In genomic region chr10:91930939-91931338, GRCh38 we compare ENCODE assay signal across 21 cellular contexts. TPM values are rescaled to one million over a fixed set of nuclear protein-coding genes. Genes with fewer than 3 reads are reported as not detected.
A peak's percentile ranks its signal among the peaks of the same experiment; 100 is the strongest.
DNase-seq lines count a peak whose midpoint lies in the region; ATAC-seq, FAIRE-seq and TF ChIP-seq lines count a peak whose summit lies in the region.
"Had no signal": no experiment of that assay in that cellular context is flagged by ENCODE, and none has a peak within 500 bp of the region (broad histone marks: within the 10 kb centered on the region; RNA-seq: fewer than 3 reads in every experiment).

No MANE protein-coding gene starts in this region.

- H3K36me3 ChIP-seq in Loucy (ENCODE audit: insufficient read depth, low read length): peaks cover 26% of the 10 kb centered on the region; the same call in 1 of the 2 replicates

- WGBS in A549 (ENCODE audit: missing lambda C conversion rate): 57% methylated on average over 3 of the region's 3 CpGs

- H4K20me1 ChIP-seq in Loucy (ENCODE audit: insufficient read depth, low read length, poor library complexity, severe bottlenecking): peaks cover 78% of the 10 kb centered on the region

- peak overlapping the region; percentile 43 for H3K9ac ChIP-seq in Loucy (ENCODE audit: low read depth, low read length, poor library complexity, severe bottlenecking)

- no peak overlapping the region for H3K4me3 ChIP-seq in A549
- peak overlapping the region; percentile 98 for H3K4me3 ChIP-seq in Loucy (ENCODE audit: low read length, poor library complexity, severe bottlenecking)
- no peak overlapping the region for H3K4me3 ChIP-seq in fibroblast of mammary gland (ENCODE audit: control insufficient read depth, low read depth, low read length)
- H3K4me3 ChIP-seq: GM23338, HAP-1 had no signal

- FAIRE-seq in A549 (lab: Jason Lieb, UNC) (no peak), islet of Langerhans (lab: Jason Lieb, UNC) (peak; percentile 60)

- H3K9me3 ChIP-seq in A549: no peaks in the 10 kb centered on the region
- no peaks in the 10 kb centered on the region for H3K9me3 ChIP-seq in Loucy (ENCODE audit: insufficient read depth, low read depth, low read length)
- H3K9me3 ChIP-seq: HAP-1 had no signal

- no peak for ATAC-seq in A549
- no peak for ATAC-seq in activated CD8-positive, alpha-beta T cell treated with anti-CD3 and anti-CD28 coated beads for 36 hours
- ATAC-seq: GM23338, Panc1 had no signal

- peaks cover 21% of the 10 kb centered on the region; the same call in 2 of the 3 replicates for H3K4me1 ChIP-seq in A549
- H3K4me1 ChIP-seq in Loucy (ENCODE audit: insufficient read depth, low read length, poor library complexity, severe bottlenecking): peaks cover 72% of the 10 kb centered on the region
- H3K4me1 ChIP-seq: HAP-1 had no signal

- H3K27me3 Mint-ChIP-seq in activated CD8-positive, alpha-beta T cell treated with anti-CD3 and anti-CD28 coated beads for 36 hours: no peaks in the 10 kb centered on the region
- H3K27me3 Mint-ChIP-seq: CD4-positive, alpha-beta memory T cell had no signal

- TF ChIP-seq CTCF in A549 (IDR thresholded peaks at IDR 0.05) (no peak), Loucy (conservative IDR thresholded peaks at IDR 0.05; ENCODE audit: low read length) (no peak), fibroblast of mammary gland (conservative IDR thresholded peaks at IDR 0.05; ENCODE audit: control insufficient read depth, insufficient read depth, low read depth, low read length) (no peak)
- no peak for TF ChIP-seq CTCF in activated CD8-positive, alpha-beta T cell treated with anti-CD3 and anti-CD28 coated beads for 36 hours (IDR thresholded peaks at IDR 0.05)

- no peaks in the 10 kb centered on the region for H3F3A ChIP-seq in Loucy (ENCODE audit: low read depth)

- CTCF ChIA-PET in A549 (lab: Yijun Ruan, JAX): no interaction called here
- CTCF ChIA-PET in activated CD8-positive, alpha-beta T cell treated with anti-CD3 and anti-CD28 coated beads for 36 hours (lab: Charles Lee): interaction anchor here (1.1 to 1.4 kb wide), 2 partner anchors 11 to 18 kb away, joined by 3 to 5 read pairs; no protein-coding TSS in a partner anchor

- intact Hi-C loops in activated CD8-positive, alpha-beta T cell treated with anti-CD3 and anti-CD28 coated beads for 36 hours (cut with micrococcal nuclease): no loop called here

- peaks cover 65% of the 10 kb centered on the region for H3K4me1 Mint-ChIP-seq in activated CD8-positive, alpha-beta T cell treated with anti-CD3 and anti-CD28 coated beads for 36 hours (ENCODE audit: low read depth)

- no peaks in the 10 kb centered on the region for H3K9me2 ChIP-seq in Loucy (replicated peaks; ENCODE audit: low read depth, low read length)

- no peak for TF ChIP-seq POLR2A in A549 (IDR thresholded peaks at IDR 0.05; ENCODE audit: low read length)

- no peak for DNase-seq in A549 (ENCODE audit: low read depth in 1 of 2, low spot score in 1 of 2)
- DNase-seq in fibroblast of mammary gland (ENCODE audit: low read depth): peak; percentile 9
- DNase-seq in stimulated activated CD4-positive, alpha-beta T cell treated with anti-CD3 and anti-CD28 coated beads, Interleukin-4, amount 100 ng/mL, for 24 hours: no peak
- DNase-seq in NCI-H1092 (lab: John Stamatoyannopoulos, UW): no peak
- DNase-seq in activated CD8-positive, alpha-beta T cell treated with anti-CD3 and anti-CD28 coated beads for 36 hours: no peak
- DNase-seq: C1 segment of cervical spinal cord; CD4-positive, alpha-beta memory T cell; COR-L47; DMS53; KBM-7; MM.1S; NCI-H1694; NCI-H2081; NCI-H2227 treated with DMSO at 0.1 percent for 48 hours; NCI-H69; SHP77 treated with DMSO at 0.1 percent for 48 hours had no signal

- no peaks in the 10 kb centered on the region for H3K9me3 Mint-ChIP-seq in activated CD8-positive, alpha-beta T cell treated with anti-CD3 and anti-CD28 coated beads for 36 hours
- H3K9me3 Mint-ChIP-seq: CD4-positive, alpha-beta memory T cell; GM23338 had no signal

- H3K4me2 ChIP-seq in A549 (peak overlapping the region; percentile 27; the same call in 1 of the 3 replicates), Loucy (ENCODE audit: low read depth, low read length, poor library complexity, severe bottlenecking) (peak overlapping the region; percentile 99)
- H3K4me2 ChIP-seq: GM23338 had no signal

- no peak overlapping the region for H3K27ac ChIP-seq in A549

- POLR2A ChIA-PET in A549 (lab: Yijun Ruan, JAX): no interaction called here
- POLR2A ChIA-PET in activated CD8-positive, alpha-beta T cell treated with anti-CD3 and anti-CD28 coated beads for 36 hours (lab: Charles Lee): interaction anchor here (0.6 kb wide), 1 partner anchor 923 kb away, joined by 3 read pairs; no protein-coding TSS in a partner anchor

- H3K4me3 Mint-ChIP-seq in activated CD8-positive, alpha-beta T cell treated with anti-CD3 and anti-CD28 coated beads for 36 hours: no peak overlapping the region
- H3K4me3 Mint-ChIP-seq: GM23338 had no signal

- H3K27me3 ChIP-seq in Loucy (ENCODE audit: insufficient read depth, low read length, poor library complexity, severe bottlenecking): no peaks in the 10 kb centered on the region

- H2AFZ ChIP-seq in Loucy (ENCODE audit: low read length): no peak overlapping the region
- H2AFZ ChIP-seq: GM23338 had no signal

- no peak for TF ChIP-seq EP300 in A549 (IDR thresholded peaks at IDR 0.05)

- H3K27ac Mint-ChIP-seq in activated CD8-positive, alpha-beta T cell treated with anti-CD3 and anti-CD28 coated beads for 36 hours: no peak overlapping the region
- H3K27ac Mint-ChIP-seq: GM23338 had no signal

- no peak for TF ChIP-seq RAD21 in A549 (conservative IDR thresholded peaks at IDR 0.05 in 1 of 2, IDR thresholded peaks at IDR 0.05 in 1 of 2)

- peaks cover 48% of the 10 kb centered on the region for H3K36me3 Mint-ChIP-seq in activated CD8-positive, alpha-beta T cell treated with anti-CD3 and anti-CD28 coated beads for 36 hours (ENCODE audit: low read depth)

- H3K79me2 ChIP-seq in Loucy (ENCODE audit: insufficient read depth, low read length): peaks cover 94% of the 10 kb centered on the region

TF ChIP-seq in A549, 52 proteins besides CTCF, POLR2A, EP300 and RAD21 (continues in another document):
- no peak for TF ChIP-seq ZFP36 (IDR thresholded peaks at IDR 0.05; ENCODE audit: borderline replicate concordance, partially characterized antibody)
- no peak for TF ChIP-seq HMGXB4 (CRISPR knock-in tag; IDR thresholded peaks at IDR 0.05; ENCODE audit: borderline replicate concordance)
- TF ChIP-seq HEYL (CRISPR knock-in tag; IDR thresholded peaks at IDR 0.05): no peak
- TF ChIP-seq NFE2L2 (conservative IDR thresholded peaks at IDR 0.05; ENCODE audit: low read length): no peak
- TF ChIP-seq BCL3 (IDR thresholded peaks at IDR 0.05): no peak
- no peak for TF ChIP-seq JUN (IDR thresholded peaks at IDR 0.05)
- TF ChIP-seq NPAS2 (CRISPR knock-in tag; IDR thresholded peaks at IDR 0.05; ENCODE audit: borderline replicate concordance): no peak
- no peak for TF ChIP-seq SREBF2 (IDR thresholded peaks at IDR 0.05)
- TF ChIP-seq ATOH8 (CRISPR knock-in tag; IDR thresholded peaks at IDR 0.05; ENCODE audit: low read depth): no peak
- TF ChIP-seq NR3C1 (IDR thresholded peaks at IDR 0.05): no peak
- no peak for TF ChIP-seq CHD2 (IDR thresholded peaks at IDR 0.05; ENCODE audit: low read length, partially characterized antibody)
- no peak for TF ChIP-seq CHD4 (IDR thresholded peaks at IDR 0.05; ENCODE audit: borderline replicate concordance)

RNA-seq across cellular contexts. Expression of gene BTAF1, which starts 7.4 kb away (rescaled TPM):
- 43.6 and 54.7 TPM in 2 replicates for polyA plus RNA-seq in A549 (2011; rRNA removed)
- polyA plus RNA-seq in A549 (2012; cell fraction: cytosol; rRNA removed): 5.0 and 5.5 TPM in 2 replicates
- polyA plus RNA-seq in A549 (2012; cell fraction: nucleus; rRNA removed): 18.0 and 23.6 TPM in 2 replicates
- polyA plus RNA-seq in A549 (2017; fragmentation: RNase III; extraction: RNeasy Plus Mini Kit Qiagen cat#74134 plus additional on column Dnase treatment): 16.7 to 17.1 TPM (median 17.1 TPM) in 3 replicates
- 28.8 and 31.5 TPM in 2 replicates for polyA minus RNA-seq in A549 (2011; rRNA and poly(A)+ RNA removed)
- total RNA-seq in activated CD8-positive, alpha-beta T cell treated with anti-CD3 and anti-CD28 coated beads for 36 hours: 10 to 100 TPM; 73.4 to 75.3 TPM

RNA-seq across cellular contexts. Expression of gene FGFBP3, which starts 21.7 kb away (rescaled TPM):
- polyA plus RNA-seq in A549 (2011; rRNA removed): 0.70 and 0.71 TPM in 2 replicates
- polyA plus RNA-seq in A549 (2012; cell fraction: cytosol; rRNA removed): 1.4 and 1.7 TPM in 2 replicates
- 1.4 and 2.1 TPM in 2 replicates for polyA plus RNA-seq in A549 (2012; cell fraction: nucleus; rRNA removed)
- polyA plus RNA-seq in A549 (2017; fragmentation: RNase III; extraction: RNeasy Plus Mini Kit Qiagen cat#74134 plus additional on column Dnase treatment): 2.6 to 3.2 TPM (median 2.7 TPM) in 3 replicates
- polyA minus RNA-seq in A549 (2011; rRNA and poly(A)+ RNA removed): 0.39 and 0.58 TPM in 2 replicates
- total RNA-seq in activated CD8-positive, alpha-beta T cell treated with anti-CD3 and anti-CD28 coated beads for 36 hours: 1 to 10 TPM; 2.2 to 3.1 TPM
